ENCODE assay signal across 20 cellular contexts in genomic region chr2:202147775-202148174, GRCh38.
DNase-seq lines count a peak whose midpoint lies in the region; TF ChIP-seq lines count a peak whose summit lies in the region.
"Had no signal": no experiment of that assay in that cellular context is flagged by ENCODE, and none has a peak within 500 bp of the region (broad histone marks: within the 10 kb centered on the region; RNA-seq: fewer than 3 reads in every experiment).

No MANE protein-coding gene starts in this region.

- H3K9me3 ChIP-seq in adipocyte (ENCODE audit: control insufficient read depth, low read length) (no peaks in the 10 kb centered on the region), neuronal stem cell (replicated peaks in 1 of 2; ENCODE audit: control insufficient read depth in 2 of 2, insufficient read depth in 1 of 2, low read depth in 1 of 2, low read length in 2 of 2) (peaks cover 0 to under 1% of the 10 kb centered on the region in 2 donors)
- H3K9me3 ChIP-seq: suprapubic skin had no signal

- no peak overlapping the region for H4K91ac ChIP-seq in neuronal stem cell (ENCODE audit: low read depth, low read length, poor library complexity)

- TF ChIP-seq CTCF in fibroblast of villous mesenchyme (IDR thresholded peaks at IDR 0.05; ENCODE audit: insufficient read depth, low read depth, low read length) = no peak
- no peak for TF ChIP-seq CTCF in glutamatergic neuron (IDR thresholded peaks at IDR 0.05; ENCODE audit: partially characterized antibody, unreplicated experiment)

- no CpG with 5 or more reads among the region's 4 CpGs for WGBS in neuronal stem cell (ENCODE audit: extremely low coverage in 2 of 2, insufficient read length in 2 of 2, insufficient replicate concordance in 1 of 2), 2 donors

- no peaks in the 10 kb centered on the region for H3K36me3 Mint-ChIP-seq in glutamatergic neuron (ENCODE audit: unreplicated experiment)

- H2BK15ac ChIP-seq in neuronal stem cell (ENCODE audit: low read length) = no peak overlapping the region

- no peak overlapping the region for H3K27ac ChIP-seq in neuronal stem cell (replicated peaks; ENCODE audit: low read length)
- H3K27ac ChIP-seq: SK-N-MC had no signal

- H3K9me3 Mint-ChIP-seq in glutamatergic neuron (ENCODE audit: unreplicated experiment) = no peaks in the 10 kb centered on the region
- H3K9me3 Mint-ChIP-seq: dendritic cell treated with granulocyte-macrophage colony-stimulating factor and Interleukin-4, amounts not matched to agents 40 ng/mL and 50 ng/mL, for 4 days had no signal

- no peak overlapping the region for H3K23ac ChIP-seq in neuronal stem cell (ENCODE audit: low read depth, low read length, poor library complexity)

- H3K4me1 Mint-ChIP-seq in glutamatergic neuron (ENCODE audit: low read depth, unreplicated experiment) = peaks cover 26% of the 10 kb centered on the region

- H3K9ac ChIP-seq in adipocyte (ENCODE audit: low read length) (peak overlapping the region; percentile 12), neuronal stem cell (ENCODE audit: low read depth, low read length, poor library complexity) (no peak overlapping the region)

- no peak overlapping the region for H2BK12ac ChIP-seq in neuronal stem cell (ENCODE audit: low read length)

- H2BK120ac ChIP-seq in neuronal stem cell (ENCODE audit: low read depth, low read length) = no peak overlapping the region

- H2AK5ac ChIP-seq in neuronal stem cell (ENCODE audit: low read depth, low read length) = no peak overlapping the region

- DNase-seq in GM03348 (ENCODE audit: low spot score) = peak; percentile 45
- DNase-seq in adipocyte (ENCODE audit: low read depth) = no peak
- DNase-seq in fibroblast of villous mesenchyme (ENCODE audit: low read depth) = peak; percentile 46
- DNase-seq in neuronal stem cell (ENCODE audit: low spot score) = no peak
- DNase-seq in cortex of kidney (lab: John Stamatoyannopoulos, UW) = no peak
- no peak for DNase-seq in activated CD4-positive, alpha-beta T cell treated with anti-CD3 and anti-CD28 coated beads for 48 hours
- no peak for DNase-seq in glutamatergic neuron
- DNase-seq in DMS153 treated with DMSO at 0.1 percent for 48 hours (lab: John Stamatoyannopoulos, UW; ENCODE audit: unreplicated experiment) = no peak
- DNase-seq: activated CD4-positive, alpha-beta T cell treated with anti-CD3 and anti-CD28 coated beads for 4 hours; activated effector memory CD4-positive, alpha-beta T cell treated with anti-CD3 and anti-CD28 coated beads, Interleukin-2, amount 50 U/mL, for 16 hours; AML-193; head of caudate nucleus; islet precursor cell; midbrain; NCI-H187 treated with DMSO at 0.1 percent for 48 hours; stimulated activated CD4-positive, alpha-beta T cell treated with anti-CD3 and anti-CD28 coated beads, Interleukin-4, amount 100 ng/mL, for 4 hours; T1000 had no signal

- no peak overlapping the region for H3K4ac ChIP-seq in neuronal stem cell (ENCODE audit: low read length)

- no peak overlapping the region for H3K27ac Mint-ChIP-seq in glutamatergic neuron (ENCODE audit: unreplicated experiment)
- H3K27ac Mint-ChIP-seq: dendritic cell treated with granulocyte-macrophage colony-stimulating factor and Interleukin-4, amounts not matched to agents 40 ng/mL and 50 ng/mL, for 4 days had no signal

- no peaks in the 10 kb centered on the region for H3K79me1 ChIP-seq in neuronal stem cell (ENCODE audit: low read depth, low read length)

- no peak overlapping the region for H3K14ac ChIP-seq in neuronal stem cell (ENCODE audit: low read length)

- H2BK5ac ChIP-seq in neuronal stem cell (ENCODE audit: low read length) = no peak overlapping the region

- H3K27me3 Mint-ChIP-seq in glutamatergic neuron (ENCODE audit: unreplicated experiment) = no peaks in the 10 kb centered on the region

- H3K4me1 ChIP-seq in adipocyte (ENCODE audit: control insufficient read depth, insufficient read depth, low read length) = peaks cover 42% of the 10 kb centered on the region
- peaks cover 15 to 35% of the 10 kb centered on the region in 2 donors for H3K4me1 ChIP-seq in neuronal stem cell (ENCODE audit: control insufficient read depth in 2 of 2, insufficient read depth in 1 of 2, low read depth in 1 of 2, low read length in 2 of 2)

- H4K8ac ChIP-seq in neuronal stem cell (ENCODE audit: low read depth, low read length) = no peak overlapping the region

- H3K4me3 ChIP-seq in adipocyte (ENCODE audit: low read length) (no peak overlapping the region), fibroblast of villous mesenchyme (ENCODE audit: low read depth, low read length) (no peak overlapping the region), neuronal stem cell (ENCODE audit: low read length in 2 of 2) (no peak overlapping the region)
- H3K4me3 ChIP-seq: SK-N-MC, suprapubic skin had no signal

- peak overlapping the region; percentile 49 for H2AFZ ChIP-seq in neuronal stem cell (ENCODE audit: low read length)

- no peak overlapping the region for H3K4me2 ChIP-seq in neuronal stem cell (ENCODE audit: insufficient read depth, low read length, poor library complexity, severe bottlenecking)

- no peak overlapping the region for H3K18ac ChIP-seq in neuronal stem cell (ENCODE audit: low read length)

- H3K36me3 ChIP-seq in adipocyte (ENCODE audit: control insufficient read depth, insufficient read depth, low read length, severe bottlenecking) (no peaks in the 10 kb centered on the region), neuronal stem cell (replicated peaks in 1 of 2; ENCODE audit: control insufficient read depth in 2 of 2, insufficient read depth in 2 of 2, low read length in 2 of 2) (no peaks in the 10 kb centered on the region)
- H3K36me3 ChIP-seq: suprapubic skin had no signal

- no peaks in the 10 kb centered on the region for H3K27me3 ChIP-seq in adipocyte (replicated peaks; ENCODE audit: control insufficient read depth, insufficient read depth, low read length)
- H3K27me3 ChIP-seq in neuronal stem cell (ENCODE audit: control insufficient read depth in 3 of 3, insufficient read depth in 3 of 3, low read depth in 1 of 3, low read length in 3 of 3) = peaks cover 0 to 17% (median 0%) of the 10 kb centered on the region in 3 experiments
- H3K27me3 ChIP-seq: suprapubic skin had no signal

- no peak overlapping the region for H3K4me3 Mint-ChIP-seq in glutamatergic neuron (ENCODE audit: unreplicated experiment)
- H3K4me3 Mint-ChIP-seq: dendritic cell treated with granulocyte-macrophage colony-stimulating factor and Interleukin-4, amounts not matched to agents 40 ng/mL and 50 ng/mL, for 4 days had no signal

Comparison
In these comparisons a context has a peak if more than half of its experiments do, and no peak if none do; other contexts are left out.
1. DNase-seq: peak in GM03348 (single experiment) and fibroblast of villous mesenchyme (single experiment); none in adipocyte (single experiment), neuronal stem cell (single experiment), cortex of kidney (single experiment), activated CD4-positive, alpha-beta T cell treated with anti-CD3 and anti-CD28 coated beads for 48 hours (single experiment), glutamatergic neuron (single experiment) and DMS153 treated with DMSO at 0.1 percent for 48 hours (single experiment).